20 cellular contexts compared by ENCODE assay signal in the genomic region with DNA sequence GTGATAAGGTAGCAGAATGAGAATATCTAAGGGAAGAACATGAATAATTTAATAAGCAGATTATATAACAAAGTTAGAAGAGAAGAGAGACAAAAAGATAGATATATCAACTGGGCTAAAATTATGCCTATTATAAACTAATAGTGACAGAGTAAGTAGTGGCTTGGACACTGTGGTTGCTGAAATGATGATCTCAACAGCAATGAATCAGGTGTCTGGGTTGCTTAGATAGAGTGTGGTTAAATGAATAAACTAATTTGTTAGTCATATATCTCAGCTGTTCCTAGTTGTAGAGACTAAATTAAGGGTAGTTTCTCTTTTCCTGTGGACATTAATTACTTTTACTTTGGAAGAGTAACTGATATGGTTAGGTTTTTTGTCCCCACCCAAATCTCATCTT.
DNase-seq lines count a peak whose midpoint lies in the region; FAIRE-seq and TF ChIP-seq lines count a peak whose summit lies in the region.
"Had no signal": no experiment of that assay in that cellular context is flagged by ENCODE, and none has a peak within 500 bp of the region (broad histone marks: within the 10 kb centered on the region; RNA-seq: fewer than 3 reads in every experiment).

No MANE protein-coding gene starts in this region.

- no peak overlapping the region for H3K4me3 ChIP-seq in bronchial epithelial cell (ENCODE audit: low read depth, low read length)
- H3K4me3 ChIP-seq in keratinocyte (ENCODE audit: control insufficient read depth in 2 of 3, extremely low read depth in 1 of 3, insufficient read depth in 2 of 3, low read depth in 1 of 3, low read length in 3 of 3) = no peak overlapping the region
- H3K4me3 ChIP-seq: BLaER1, MG63 had no signal

- H3K27me3 ChIP-seq in bronchial epithelial cell (ENCODE audit: control insufficient read depth, insufficient read depth, low read length) (no peaks in the 10 kb centered on the region), keratinocyte (ENCODE audit: control insufficient read depth, extremely low read depth, insufficient read depth, low read length) (peaks cover 8% of the 10 kb centered on the region)
- H3K27me3 ChIP-seq: BLaER1, MG63 had no signal

- intact Hi-C loops in posterior cingulate gyrus (cut with DNase I) = no loop called here

- TF ChIP-seq CTCF in bronchial epithelial cell (IDR thresholded peaks at IDR 0.05; ENCODE audit: insufficient read depth, low read length, severe bottlenecking) (no peak), keratinocyte (optimal IDR thresholded peaks at IDR 0.05 in 1 of 3, IDR thresholded peaks at IDR 0.05 in 1 of 3, conservative IDR thresholded peaks at IDR 0.05 in 1 of 3; ENCODE audit: extremely low read depth in 1 of 3, insufficient read depth in 2 of 3, low read length in 3 of 3) (no peak)

- no peak overlapping the region for H3K9ac ChIP-seq in keratinocyte (ENCODE audit: control insufficient read depth, extremely low read depth, insufficient read depth, low read length)
- H3K9ac ChIP-seq: BLaER1 had no signal

- peak; percentile 41 for DNase-seq in OCI-M1 (lab: John Stamatoyannopoulos, UW)
- DNase-seq in bronchial epithelial cell (ENCODE audit: low read depth) = peak; percentile 77
- peak; percentile 7 for DNase-seq in keratinocyte (ENCODE audit: low read depth, low spot score)
- peak; percentile 57 for DNase-seq in renal cortical epithelial cell (ENCODE audit: low read depth)
- no peak for DNase-seq in stimulated activated CD8-positive, alpha-beta memory T cell treated with anti-CD3 and anti-CD28 coated beads, Interleukin-4, amount 100 ng/mL, for 48 hours
- DNase-seq in NCI-H146 (lab: John Stamatoyannopoulos, UW) = no peak
- DNase-seq in posterior cingulate gyrus = no peak
- DNase-seq: ACHN; Calu3; CD8-positive, alpha-beta T cell; DMS153; GOT3; Karpas-422; MG63; NCI-H1417 treated with DMSO at 0.1 percent for 48 hours; NCI-H187 treated with DMSO at 0.1 percent for 48 hours; NCI-H2107; NK-92 treated with Interleukin-12 subunit alpha and Interleukin-12 subunit beta, amount 100 ng/mL, for 24 hours had no signal

- FAIRE-seq in bronchial epithelial cell (lab: Jason Lieb, UNC) (no peak), keratinocyte (lab: Jason Lieb, UNC) (no peak)
- FAIRE-seq: GM12891 had no signal

- H4K20me1 ChIP-seq in keratinocyte (ENCODE audit: control insufficient read depth, extremely low read depth, insufficient read depth, low read length) = no peaks in the 10 kb centered on the region
- H4K20me1 ChIP-seq: BLaER1 had no signal

- no peaks in the 10 kb centered on the region for H3K36me3 ChIP-seq in bronchial epithelial cell (ENCODE audit: control insufficient read depth, insufficient read depth, low read length)
- H3K36me3 ChIP-seq in keratinocyte (ENCODE audit: control insufficient read depth in 2 of 2, extremely low read depth in 1 of 2, insufficient read depth in 2 of 2, low read length in 2 of 2) = no peaks in the 10 kb centered on the region
- H3K36me3 ChIP-seq: BLaER1, MG63 had no signal

- dilution Hi-C loops in keratinocyte (cut with MboI; ENCODE audit: extremely low pct_ligation_motif_present, low sequenced_read_pairs) = no loop called here

- H3K27ac ChIP-seq in keratinocyte (ENCODE audit: control insufficient read depth, insufficient read depth, low read length) = no peak overlapping the region
- H3K27ac ChIP-seq: BLaER1 had no signal

- H3K4me2 ChIP-seq in keratinocyte (ENCODE audit: control insufficient read depth, extremely low read depth, insufficient read depth, low read depth, low read length) = no peak overlapping the region
- H3K4me2 ChIP-seq: BLaER1 had no signal

- H3K4me1 ChIP-seq in keratinocyte (ENCODE audit: control insufficient read depth, extremely low read depth, insufficient read depth, low read length) = no peaks in the 10 kb centered on the region
- H3K4me1 ChIP-seq: BLaER1 had no signal

- no peak overlapping the region for H2AFZ ChIP-seq in keratinocyte (ENCODE audit: control insufficient read depth, low read length)

- H3K79me2 ChIP-seq in keratinocyte (ENCODE audit: control insufficient read depth, insufficient read depth, low read length) = no peaks in the 10 kb centered on the region

- H3K9me3 ChIP-seq in keratinocyte (ENCODE audit: control insufficient read depth, low read depth, low read length) = no peaks in the 10 kb centered on the region
- H3K9me3 ChIP-seq: BLaER1, MG63 had no signal

- no peaks in the 10 kb centered on the region for H3K9me1 ChIP-seq in keratinocyte (ENCODE audit: control insufficient read depth, extremely low read depth, insufficient read depth, low read length)

Comparison
In these comparisons a context has a peak if more than half of its experiments do, and no peak if none do; other contexts are left out.
1. DNase-seq: peak in OCI-M1 (single experiment), bronchial epithelial cell (single experiment), keratinocyte (single experiment) and renal cortical epithelial cell (single experiment); none in stimulated activated CD8-positive, alpha-beta memory T cell treated with anti-CD3 and anti-CD28 coated beads, Interleukin-4, amount 100 ng/mL, for 48 hours (single experiment), NCI-H146 (single experiment) and posterior cingulate gyrus (0 of 10).